In genomic region chrX:19343462-19344206, GRCh38 we compare ENCODE assay signal across 8 cellular contexts. TPM values are rescaled to one million over a fixed set of nuclear protein-coding genes. Genes with fewer than 3 reads are reported as not detected.
DNase-seq lines count a peak whose midpoint lies in the region; ATAC-seq, FAIRE-seq and TF ChIP-seq lines count a peak whose summit lies in the region.

PDHA1 (plus strand) TSS chrX:19343927; CDS start chrX:19344038, 111 bp downstream.

- peaks cover 35% of the 10 kb centered on the region for H3K79me2 ChIP-seq in smooth muscle cell (ENCODE audit: low read depth)

- H3K9me3 ChIP-seq in smooth muscle cell (replicated peaks; ENCODE audit: low read depth), result no peaks in the 10 kb centered on the region

- TF ChIP-seq CTCF in AG04449 (IDR thresholded peaks at IDR 0.05; ENCODE audit: insufficient read depth, low read length, missing control alignments) (no peak), WI38 (IDR thresholded peaks at IDR 0.05; ENCODE audit: low read depth, low read length) (no peak), bronchial epithelial cell (IDR thresholded peaks at IDR 0.05; ENCODE audit: insufficient read depth, low read length, severe bottlenecking) (no peak), smooth muscle cell (IDR thresholded peaks at IDR 0.05; ENCODE audit: borderline replicate concordance, insufficient read depth, poor library complexity, severe bottlenecking) (no peak)

- peak within 1 kb of the TSS; percentile 84 for H3K4me2 ChIP-seq in smooth muscle cell

- 41% methylated on average over 40 of the region's 64 CpGs for WGBS in smooth muscle cell (ENCODE audit: low lambda C conversion rate)

- no peak for FAIRE-seq in bronchial epithelial cell (lab: Jason Lieb, UNC)

- H3K4me1 ChIP-seq in smooth muscle cell (ENCODE audit: low read depth), result no peaks in the 10 kb centered on the region

- H3K36me3 ChIP-seq in bronchial epithelial cell (ENCODE audit: control insufficient read depth, insufficient read depth, low read length) (no peaks in the 10 kb centered on the region), smooth muscle cell (ENCODE audit: low read depth) (no peaks in the 10 kb centered on the region)

- DNase-seq in AG04449 (ENCODE audit: low read depth, low spot score) (peak; percentile 56), NCI-H2227 treated with DMSO at 0.1 percent for 48 hours (lab: John Stamatoyannopoulos, UW) (peak; percentile 97), bronchial epithelial cell (ENCODE audit: low read depth) (peak; percentile 75), iPS-NIHi11 (ENCODE audit: low spot score) (peak; percentile 92), smooth muscle cell (lab: John Stamatoyannopoulos, UW; ENCODE audit: unreplicated experiment) (peak; percentile 62)

- H3K9ac ChIP-seq in smooth muscle cell (ENCODE audit: low read depth), result peak within 1 kb of the TSS; percentile 85

- ATAC-seq in GM18907 (IDR thresholded peaks at IDR 0.05; ENCODE audit: unreplicated experiment), result peak; percentile 98
- peak; percentile 99 for ATAC-seq in HG03159 (IDR thresholded peaks at IDR 0.05; ENCODE audit: unreplicated experiment)

- peak within 1 kb of the TSS; percentile 72 for H3K4me3 ChIP-seq in AG04449 (ENCODE audit: low read depth, low read length)
- peak within 1 kb of the TSS; percentile 75 for H3K4me3 ChIP-seq in WI38 (ENCODE audit: low read depth, low read length)
- H3K4me3 ChIP-seq in bronchial epithelial cell (ENCODE audit: low read depth, low read length), result peak within 1 kb of the TSS; percentile 78
- H3K4me3 ChIP-seq in smooth muscle cell, result peak within 1 kb of the TSS; percentile 79

- peaks cover 31% of the 10 kb centered on the region for H4K20me1 ChIP-seq in smooth muscle cell (ENCODE audit: low read depth)

- peak within 1 kb of the TSS; percentile 92 for H2AFZ ChIP-seq in smooth muscle cell (ENCODE audit: low read depth)

- no peaks in the 10 kb centered on the region for H3F3A ChIP-seq in smooth muscle cell (ENCODE audit: low read depth)

- H3K27ac ChIP-seq in smooth muscle cell (ENCODE audit: low read depth), result peak within 1 kb of the TSS; percentile 83

- POLR2A ChIA-PET in AG04449 (lab: Yijun Ruan, JAX), result no interaction called here

- CTCF ChIA-PET in AG04449 (lab: Yijun Ruan, JAX), result no interaction called here

- H3K27me3 ChIP-seq in bronchial epithelial cell (ENCODE audit: control insufficient read depth, insufficient read depth, low read length), result no peaks in the 10 kb centered on the region
- H3K27me3 ChIP-seq in smooth muscle cell (ENCODE audit: low read depth), result no peaks in the 10 kb centered on the region

RNA-seq across cellular contexts. Expression of gene PDHA1, which starts in this region (rescaled TPM):
- total RNA-seq in bronchial epithelial cell, result 87.9 and 182 TPM in 2 replicates
- 97.8 and 121 TPM in 2 replicates for total RNA-seq in smooth muscle cell
- polyA plus RNA-seq in smooth muscle cell, result 205 and 222 TPM in 2 replicates

Comparison
In these comparisons a context has a peak if more than half of its experiments do, and no peak if none do; other contexts are left out.
1. Peak in every context shown above with its lines: DNase-seq, ATAC-seq, H3K4me3 ChIP-seq and H3K27ac ChIP-seq.